In the genomic region with DNA sequence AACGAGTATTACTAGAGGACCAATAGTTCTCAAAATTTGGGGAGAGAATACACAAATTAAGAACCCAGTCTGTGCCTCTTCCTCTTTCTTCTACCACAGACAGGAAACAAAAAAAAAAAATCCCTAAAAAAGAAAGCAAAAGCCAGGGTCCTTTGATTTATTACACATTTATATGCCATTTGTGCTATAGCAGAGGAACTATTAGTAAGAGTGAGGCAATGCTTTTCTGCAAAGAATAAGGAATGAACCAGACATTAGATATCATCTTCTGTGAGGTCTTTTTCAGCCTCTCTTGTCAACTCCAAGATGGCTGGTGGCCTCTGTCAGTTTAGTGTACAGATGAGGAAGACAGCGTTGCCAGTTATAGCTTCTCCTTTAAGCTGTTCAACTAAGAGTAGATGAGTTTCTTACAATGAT, we compare ENCODE assay signal across 8 cellular contexts.
DNase-seq lines count a peak whose midpoint lies in the region; ATAC-seq lines count a peak whose summit lies in the region.

No MANE protein-coding gene starts in this region.

- peaks cover 10% of the 10 kb centered on the region for H3K4me1 Mint-ChIP-seq in activated T-helper 1 cell treated with anti-CD3 and anti-CD28 coated beads, Interleukin-12 subunit alpha, Interleukin-12 subunit beta, Interleukin-2, Interleukin-4 antibody, amounts not matched to agents 30 ng/mL and 10 ng/mL and 1 ng/mL, durations not matched to agents 14 hours and 24 hours and 36 hours (ENCODE audit: low read depth)

- H3K36me3 Mint-ChIP-seq in activated T-helper 1 cell treated with anti-CD3 and anti-CD28 coated beads, Interleukin-12 subunit alpha, Interleukin-12 subunit beta, Interleukin-2, Interleukin-4 antibody, amounts not matched to agents 30 ng/mL and 10 ng/mL and 1 ng/mL, durations not matched to agents 14 hours and 24 hours and 36 hours (ENCODE audit: low read depth), result peaks cover 19% of the 10 kb centered on the region

- no peaks in the 10 kb centered on the region for H3K27me3 Mint-ChIP-seq in activated T-helper 1 cell treated with anti-CD3 and anti-CD28 coated beads, Interleukin-12 subunit alpha, Interleukin-12 subunit beta, Interleukin-2, Interleukin-4 antibody, amounts not matched to agents 30 ng/mL and 10 ng/mL and 1 ng/mL, durations not matched to agents 14 hours and 24 hours and 36 hours (ENCODE audit: insufficient read depth)

- H3K4me3 Mint-ChIP-seq in activated T-helper 1 cell treated with anti-CD3 and anti-CD28 coated beads, Interleukin-12 subunit alpha, Interleukin-12 subunit beta, Interleukin-2, Interleukin-4 antibody, amounts not matched to agents 30 ng/mL and 10 ng/mL and 1 ng/mL, durations not matched to agents 14 hours and 24 hours and 36 hours, result peak overlapping the region; percentile 6

- no peaks in the 10 kb centered on the region for H3K9me3 Mint-ChIP-seq in activated T-helper 1 cell treated with anti-CD3 and anti-CD28 coated beads, Interleukin-12 subunit alpha, Interleukin-12 subunit beta, Interleukin-2, Interleukin-4 antibody, amounts not matched to agents 30 ng/mL and 10 ng/mL and 1 ng/mL, durations not matched to agents 14 hours and 24 hours and 36 hours

- ATAC-seq in GM19025 (IDR thresholded peaks at IDR 0.05; ENCODE audit: low read depth, unreplicated experiment) (peak; percentile 42), HG03175 (IDR thresholded peaks at IDR 0.05; ENCODE audit: unreplicated experiment) (peak; percentile 70), GM18520 (IDR thresholded peaks at IDR 0.05; ENCODE audit: unreplicated experiment) (no peak)

- peak; percentile 38 for DNase-seq in Ammon's horn (ENCODE audit: low spot score)
- no peak for DNase-seq in activated T-helper 1 cell treated with anti-CD3 and anti-CD28 coated beads, Interleukin-12 subunit alpha, Interleukin-12 subunit beta, Interleukin-2, Interleukin-4 antibody, amounts not matched to agents 30 ng/mL and 10 ng/mL and 1 ng/mL, durations not matched to agents 14 hours and 24 hours and 36 hours (ENCODE audit: low spot score)
- no peak for DNase-seq in NCI-H345 treated with DMSO at 0.1 percent for 48 hours (lab: John Stamatoyannopoulos, UW; ENCODE audit: unreplicated experiment)
- DNase-seq in NCI-H226, result no peak
- no peak for DNase-seq in HuH-7.5 (ENCODE audit: low spot score)

- peak overlapping the region; percentile 37 for H3K27ac Mint-ChIP-seq in activated T-helper 1 cell treated with anti-CD3 and anti-CD28 coated beads, Interleukin-12 subunit alpha, Interleukin-12 subunit beta, Interleukin-2, Interleukin-4 antibody, amounts not matched to agents 30 ng/mL and 10 ng/mL and 1 ng/mL, durations not matched to agents 14 hours and 24 hours and 36 hours

- intact Hi-C loops in activated T-helper 1 cell treated with anti-CD3 and anti-CD28 coated beads, Interleukin-12 subunit alpha, Interleukin-12 subunit beta, Interleukin-2, Interleukin-4 antibody, amounts not matched to agents 30 ng/mL and 10 ng/mL and 1 ng/mL, durations not matched to agents 14 hours and 24 hours and 36 hours (cut with micrococcal nuclease), result no loop called here
